8 cellular contexts compared by ENCODE assay signal in the genomic region with DNA sequence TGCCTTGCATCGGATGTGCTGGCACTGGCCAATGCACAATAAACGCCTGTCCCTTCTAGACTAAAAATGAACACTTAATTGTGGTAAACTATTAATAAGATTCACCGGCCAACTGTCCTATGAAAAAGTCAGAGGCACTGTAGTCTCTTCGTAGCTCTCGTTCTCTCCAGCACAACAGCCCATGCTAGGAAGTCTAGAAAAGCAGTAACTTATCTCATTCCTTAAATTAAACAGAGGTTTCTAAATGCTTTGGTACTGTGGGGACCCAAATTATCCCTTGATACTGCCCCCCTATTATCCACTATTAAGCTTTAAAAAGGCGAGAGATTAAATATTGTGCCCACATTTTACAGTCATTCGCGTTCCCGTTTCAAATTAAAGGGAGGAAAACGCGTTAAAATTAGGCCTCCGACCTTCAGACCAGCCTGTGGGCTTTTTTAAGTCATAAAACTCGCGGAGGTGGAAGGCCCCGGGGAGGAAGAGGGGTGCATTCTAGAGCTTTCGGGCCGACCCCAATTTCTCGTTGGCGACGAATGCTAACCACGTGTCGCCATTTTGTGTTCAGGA. TPM values are rescaled to one million over a fixed set of nuclear protein-coding genes. Genes with fewer than 3 reads are reported as not detected.
DNase-seq lines count a peak whose midpoint lies in the region; ATAC-seq and TF ChIP-seq lines count a peak whose summit lies in the region.

No MANE protein-coding gene starts in this region.

- H3K4me1 Mint-ChIP-seq in natural killer cell, result peaks cover 69 to 70% of the 10 kb centered on the region in 2 donors

- peak overlapping the region; percentile 99 for H3K27ac ChIP-seq in DND-41 (ENCODE audit: low read length)
- H3K27ac ChIP-seq in cingulate gyrus (ENCODE audit: low read depth, low read length), result peak overlapping the region; percentile 100

- peaks cover 71% of the 10 kb centered on the region for H3K79me2 ChIP-seq in DND-41 (ENCODE audit: insufficient read depth, low read length)

- H3K4me1 ChIP-seq in DND-41 (ENCODE audit: insufficient read depth, low read length), result peaks cover 57% of the 10 kb centered on the region

- no peaks in the 10 kb centered on the region for H3K9me3 ChIP-seq in DND-41 (ENCODE audit: insufficient read depth, low read length, severe bottlenecking)

- H4K20me1 ChIP-seq in DND-41 (ENCODE audit: insufficient read depth, low read length), result peaks cover 13% of the 10 kb centered on the region

- H3K4me2 ChIP-seq in DND-41 (ENCODE audit: insufficient read depth, low read length), result peak overlapping the region; percentile 74

- ATAC-seq in DND-41 (ENCODE audit: insufficient read depth, low read depth) (no peak), natural killer cell (no peak), HG03354 (IDR thresholded peaks at IDR 0.05; ENCODE audit: poor library complexity, severe bottlenecking, unreplicated experiment) (no peak)

- intact Hi-C loops in natural killer cell (cut with micrococcal nuclease), result loop anchor here (1.0 to 5.0 kb wide), 6 partner anchors 10 to 258 kb away; partner anchors contain the start of genes GMCL1 and SNRPG

- peak overlapping the region; percentile 99 to 100 for H3K27ac Mint-ChIP-seq in natural killer cell

- H3K36me3 Mint-ChIP-seq in natural killer cell, result peaks cover 8% of the 10 kb centered on the region

- peak overlapping the region; percentile 45 to 64; a peak in 3 of 4 replicates for H3K4me3 ChIP-seq in DND-41 (ENCODE audit: low read depth in 1 of 2, low read length in 2 of 2)

- H3K9ac ChIP-seq in DND-41 (ENCODE audit: low read depth, low read length), result peak overlapping the region; percentile 95

- TF ChIP-seq CTCF in DND-41 (IDR thresholded peaks at IDR 0.05; ENCODE audit: borderline replicate concordance, extremely low read depth, low read length, poor library complexity, severe bottlenecking) (no peak), natural killer cell (IDR thresholded peaks at IDR 0.05) (no peak), GM20000 (IDR thresholded peaks at IDR 0.05; ENCODE audit: extremely low read depth, missing control alignments) (no peak)

- H2AFZ ChIP-seq in DND-41 (ENCODE audit: low read depth, low read length), result peak overlapping the region; percentile 86

- H3K27me3 ChIP-seq in DND-41 (ENCODE audit: insufficient read depth, low read length, poor library complexity), result no peaks in the 10 kb centered on the region

- no peak for DNase-seq in DND-41
- DNase-seq in NCI-H1694 treated with DMSO at 0.1 percent for 48 hours (lab: John Stamatoyannopoulos, UW), result peak; percentile 26
- DNase-seq in natural killer cell, result no peak
- no peak for DNase-seq in 8988T
- no peak for DNase-seq in GM20000 (ENCODE audit: low spot score)
- DNase-seq in cerebellar nuclear complex (lab: John Stamatoyannopoulos, UW), result no peak

- H3K9me3 Mint-ChIP-seq in natural killer cell, result no peaks in the 10 kb centered on the region

- H3K4me3 Mint-ChIP-seq in natural killer cell, result peak overlapping the region; percentile 98

- no peaks in the 10 kb centered on the region for H3K27me3 Mint-ChIP-seq in natural killer cell (ENCODE audit: low read depth in 2 of 2)

- peaks cover 55% of the 10 kb centered on the region for H3K36me3 ChIP-seq in DND-41 (ENCODE audit: insufficient read depth, low read length)

RNA-seq across cellular contexts. Expression of gene PCBP1, which starts 1.5 kb away (rescaled TPM):
- 100 to 1,000 TPM; 329 to 358 (median 352) TPM for total RNA-seq in natural killer cell
